ENCODE assay signal across 8 cellular contexts in genomic region chrX:52923781-52924241, GRCh38. TPM values are rescaled to one million over a fixed set of nuclear protein-coding genes. Genes with fewer than 3 reads are reported as not detected.
DNase-seq lines count a peak whose midpoint lies in the region; ATAC-seq and TF ChIP-seq lines count a peak whose summit lies in the region.

No MANE protein-coding gene starts in this region.

- TF ChIP-seq POLR2A in breast epithelium (IDR thresholded peaks at IDR 0.05), result no peak

- no peak overlapping the region for H3K4me3 ChIP-seq in breast epithelium

- no peak overlapping the region for H3K27ac ChIP-seq in breast epithelium

- H3K27ac Mint-ChIP-seq in MCF 10A (ENCODE audit: low read depth, unreplicated experiment) (peak overlapping the region; percentile 71), neural crest cell (ENCODE audit: unreplicated experiment) (peak overlapping the region; percentile 60)
- no peak overlapping the region for H3K27ac Mint-ChIP-seq in activated CD8-positive, alpha-beta T cell treated with anti-CD3 and anti-CD28 coated beads, Interleukin-2, amount 10 ng/mL, durations not matched to agents 7 days and 5 days

- H3K27me3 Mint-ChIP-seq in MCF 10A (ENCODE audit: insufficient read depth, unreplicated experiment), result peaks cover 23% of the 10 kb centered on the region
- H3K27me3 Mint-ChIP-seq in neural crest cell (ENCODE audit: low read depth), result no peaks in the 10 kb centered on the region
- peaks cover 12% of the 10 kb centered on the region for H3K27me3 Mint-ChIP-seq in activated CD8-positive, alpha-beta T cell treated with anti-CD3 and anti-CD28 coated beads, Interleukin-2, amount 10 ng/mL, durations not matched to agents 7 days and 5 days (ENCODE audit: low read depth)

- POLR2A ChIA-PET in MCF 10A (lab: Yijun Ruan, JAX), result interaction anchor here (0.6 to 1.6 kb wide), 3 partner anchors 10 to 150 kb away, joined by 3 to 7 read pairs (median 3); no protein-coding TSS in a partner anchor
- POLR2A ChIA-PET in activated CD8-positive, alpha-beta T cell treated with anti-CD3 and anti-CD28 coated beads, Interleukin-2, amount 10 ng/mL, durations not matched to agents 7 days and 5 days (lab: Charles Lee), result interaction anchor here (0.8 kb wide), 1 partner anchor 1120 kb away, joined by 3 read pairs; no protein-coding TSS in a partner anchor

- H3K27me3 ChIP-seq in breast epithelium, result peaks cover 0 to 24% of the 10 kb centered on the region in 2 donors

- DNase-seq in MCF 10A (ENCODE audit: unreplicated experiment) (peak; percentile 54), breast epithelium (ENCODE audit: low spot score in 2 of 2) (no peak), astrocyte of the hippocampus (ENCODE audit: low read depth, low spot score) (peak; percentile 52), neural crest cell (ENCODE audit: low read depth, low spot score) (no peak), NCI-H748 treated with DMSO at 0.1 percent for 48 hours (lab: John Stamatoyannopoulos, UW) (no peak)
- no peak for DNase-seq in activated CD8-positive, alpha-beta T cell treated with anti-CD3 and anti-CD28 coated beads, Interleukin-2, amount 10 ng/mL, durations not matched to agents 7 days and 5 days

- H3K9me3 ChIP-seq in breast epithelium, result no peaks in the 10 kb centered on the region

- H3K4me1 Mint-ChIP-seq in MCF 10A (ENCODE audit: insufficient read depth, unreplicated experiment) (peaks cover 5% of the 10 kb centered on the region), neural crest cell (peaks cover 6% of the 10 kb centered on the region)
- H3K4me1 Mint-ChIP-seq in activated CD8-positive, alpha-beta T cell treated with anti-CD3 and anti-CD28 coated beads, Interleukin-2, amount 10 ng/mL, durations not matched to agents 7 days and 5 days (ENCODE audit: low read depth), result peaks cover 23% of the 10 kb centered on the region

- H3K4me3 Mint-ChIP-seq in MCF 10A (ENCODE audit: unreplicated experiment), result no peak overlapping the region
- H3K4me3 Mint-ChIP-seq in neural crest cell, result no peak overlapping the region
- H3K4me3 Mint-ChIP-seq in activated CD8-positive, alpha-beta T cell treated with anti-CD3 and anti-CD28 coated beads, Interleukin-2, amount 10 ng/mL, durations not matched to agents 7 days and 5 days, result no peak overlapping the region

- no TSS peak for BruUV-seq in MCF 10A (replicated peaks; lab: Mats Ljungman, UMichigan)

- no peak for TF ChIP-seq CTCF in MCF 10A (IDR thresholded peaks at IDR 0.05; ENCODE audit: unreplicated experiment)
- TF ChIP-seq CTCF in breast epithelium (IDR thresholded peaks at IDR 0.05), result no peak
- no peak for TF ChIP-seq CTCF in neural crest cell (conservative IDR thresholded peaks at IDR 0.05)

- CTCF ChIA-PET in MCF 10A (lab: Yijun Ruan, JAX), result interaction anchor here (1.2 kb wide), 1 partner anchor 11 kb away, joined by 3 read pairs; no protein-coding TSS in a partner anchor
- CTCF ChIA-PET in activated CD8-positive, alpha-beta T cell treated with anti-CD3 and anti-CD28 coated beads, Interleukin-2, amount 10 ng/mL, durations not matched to agents 7 days and 5 days (lab: Charles Lee), result interaction anchor here (1.1 kb wide), 1 partner anchor 11 kb away, joined by 3 read pairs; no protein-coding TSS in a partner anchor

- peak; percentile 65 for ATAC-seq in HG03378 (IDR thresholded peaks at IDR 0.05; ENCODE audit: unreplicated experiment)
- ATAC-seq in activated CD8-positive, alpha-beta T cell treated with anti-CD3 and anti-CD28 coated beads, Interleukin-2, amount 10 ng/mL, durations not matched to agents 7 days and 5 days, result no peak
- ATAC-seq in HG02970 (IDR thresholded peaks at IDR 0.05; ENCODE audit: low FRiP score, unreplicated experiment), result no peak

- H3K4me1 ChIP-seq in breast epithelium, result no peaks in the 10 kb centered on the region

- H3K9me3 Mint-ChIP-seq in MCF 10A (ENCODE audit: unreplicated experiment) (no peaks in the 10 kb centered on the region), neural crest cell (no peaks in the 10 kb centered on the region)
- no peaks in the 10 kb centered on the region for H3K9me3 Mint-ChIP-seq in activated CD8-positive, alpha-beta T cell treated with anti-CD3 and anti-CD28 coated beads, Interleukin-2, amount 10 ng/mL, durations not matched to agents 7 days and 5 days (ENCODE audit: insufficient read depth)

- H3K36me3 Mint-ChIP-seq in MCF 10A (ENCODE audit: insufficient read depth, unreplicated experiment) (peaks cover 11% of the 10 kb centered on the region), neural crest cell (ENCODE audit: low read depth) (no peaks in the 10 kb centered on the region)
- no peaks in the 10 kb centered on the region for H3K36me3 Mint-ChIP-seq in activated CD8-positive, alpha-beta T cell treated with anti-CD3 and anti-CD28 coated beads, Interleukin-2, amount 10 ng/mL, durations not matched to agents 7 days and 5 days (ENCODE audit: low read depth)

- intact Hi-C loops in MCF 10A (cut with micrococcal nuclease), result no loop called here
- intact Hi-C loops in breast epithelium (cut with DNase I; ENCODE audit: low total_unique reads), result no loop called here

- no peaks in the 10 kb centered on the region for H3K36me3 ChIP-seq in breast epithelium

RNA-seq across cellular contexts. Expression of gene FAM156B, which starts 26.7 kb away (rescaled TPM):
- total RNA-seq in MCF 10A (2022) (13.3 and 16.5 TPM in 2 replicates), breast epithelium (10 to 100 TPM; 25.5 to 41.3 (median 26.2) TPM), neural crest cell (13.7 and 16.2 TPM in 2 replicates)
- 10 to 100 TPM; 15.4 to 16.3 TPM for total RNA-seq in activated CD8-positive, alpha-beta T cell treated with anti-CD3 and anti-CD28 coated beads, Interleukin-2, amount 10 ng/mL, durations not matched to agents 7 days and 5 days

RNA-seq across cellular contexts. Expression of gene FAM156A, which starts 34.5 kb away (rescaled TPM):
- total RNA-seq in MCF 10A (2022) (19.3 and 21.2 TPM in 2 replicates), breast epithelium (10 to 100 TPM in 2 of 3 donors, 1 to 10 TPM in 1; 9.5 to 21.6 (median 19.9) TPM), neural crest cell (21.7 and 24.6 TPM in 2 replicates)
- total RNA-seq in activated CD8-positive, alpha-beta T cell treated with anti-CD3 and anti-CD28 coated beads, Interleukin-2, amount 10 ng/mL, durations not matched to agents 7 days and 5 days, result 10 to 100 TPM; 19.3 to 19.7 TPM

RNA-seq across cellular contexts. Expression of gene XAGE3, which starts 55.9 kb away (rescaled TPM):
- total RNA-seq in MCF 10A (2022), result not detected in 2 replicates
- total RNA-seq in breast epithelium, result not detected
- not detected in 2 replicates for total RNA-seq in neural crest cell
- total RNA-seq in activated CD8-positive, alpha-beta T cell treated with anti-CD3 and anti-CD28 coated beads, Interleukin-2, amount 10 ng/mL, durations not matched to agents 7 days and 5 days, result not detected

Comparison
In these comparisons a context has a peak if more than half of its experiments do, and no peak if none do; other contexts are left out.
1. DNase-seq: peak in MCF 10A (single experiment) and astrocyte of the hippocampus (single experiment); none in breast epithelium (0 of 2), neural crest cell (single experiment), activated CD8-positive, alpha-beta T cell treated with anti-CD3 and anti-CD28 coated beads, Interleukin-2, amount 10 ng/mL, durations not matched to agents 7 days and 5 days (single experiment) and NCI-H748 treated with DMSO at 0.1 percent for 48 hours (single experiment).